In the genomic region with DNA sequence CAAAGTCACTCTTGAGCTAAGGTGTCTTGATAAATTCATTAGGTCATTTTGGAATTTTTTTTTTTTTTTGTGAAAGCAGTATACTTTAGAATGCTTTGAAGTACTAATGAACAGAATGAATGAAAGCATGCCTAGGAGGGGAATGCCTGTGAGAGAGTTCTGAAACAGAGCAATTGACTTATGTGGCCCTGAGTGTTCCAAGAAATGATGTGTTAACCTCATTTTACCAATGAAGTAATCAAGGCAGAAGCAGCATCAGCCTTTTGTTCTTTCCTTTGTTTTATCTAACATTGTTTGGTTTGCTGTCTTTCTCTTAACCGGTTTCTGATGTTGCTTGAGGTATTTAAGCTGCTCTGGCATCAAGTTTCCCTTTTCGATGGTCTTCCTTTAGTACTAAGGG, we compare ENCODE assay signal across 29 cellular contexts.
DNase-seq lines count a peak whose midpoint lies in the region; ATAC-seq and TF ChIP-seq lines count a peak whose summit lies in the region.
"Had no signal": no experiment of that assay in that cellular context is flagged by ENCODE, and none has a peak within 500 bp of the region (broad histone marks: within the 10 kb centered on the region; RNA-seq: fewer than 3 reads in every experiment).

No MANE protein-coding gene starts in this region.

- H3K27me3 ChIP-seq in sigmoid colon: no peaks in the 10 kb centered on the region
- no peaks in the 10 kb centered on the region for H3K27me3 ChIP-seq in Peyer's patch
- H3K27me3 ChIP-seq: ascending aorta, cardiac muscle cell, colonic mucosa, ovary, tibial nerve had no signal

- H3K4me1 ChIP-seq in sigmoid colon: no peaks in the 10 kb centered on the region
- no peaks in the 10 kb centered on the region for H3K4me1 ChIP-seq in Peyer's patch
- H3K4me1 ChIP-seq: ascending aorta, colonic mucosa, lower lobe of right lung, tibial nerve had no signal

- H3K9me3 ChIP-seq in sigmoid colon (no peaks in the 10 kb centered on the region), Peyer's patch (no peaks in the 10 kb centered on the region)
- H3K9me3 ChIP-seq: ascending aorta, colonic mucosa, lower lobe of right lung had no signal

- ATAC-seq in GM18867 (IDR thresholded peaks at IDR 0.05; ENCODE audit: unreplicated experiment) (peak; percentile 38), HG02642 (IDR thresholded peaks at IDR 0.05; ENCODE audit: poor library complexity, unreplicated experiment) (peak; percentile 49), HG03442 (IDR thresholded peaks at IDR 0.05; ENCODE audit: unreplicated experiment) (peak; percentile 35)
- ATAC-seq: CD8-positive, alpha-beta T cell; HCT116; lower lobe of right lung had no signal

- H3K27ac ChIP-seq in sigmoid colon: no peak overlapping the region
- H3K27ac ChIP-seq in Peyer's patch: no peak overlapping the region
- H3K27ac ChIP-seq: ascending aorta, cardiac muscle cell, colonic mucosa, lower lobe of right lung, ovary, RWPE1, tibial nerve had no signal

- TF ChIP-seq POLR2A in sigmoid colon (IDR thresholded peaks at IDR 0.05) (no peak), Peyer's patch (IDR thresholded peaks at IDR 0.05) (no peak)

- TF ChIP-seq CTCF in GM10266 (IDR thresholded peaks at IDR 0.05; ENCODE audit: control insufficient read depth, insufficient read depth, low read depth, missing control alignments) (no peak), sigmoid colon (IDR thresholded peaks at IDR 0.05) (no peak), Peyer's patch (IDR thresholded peaks at IDR 0.05) (no peak)

- DNase-seq in GM10266 (ENCODE audit: extremely low spot score) (peak; percentile 16), NCI-H1694 treated with DMSO at 0.1 percent for 48 hours (lab: John Stamatoyannopoulos, UW) (no peak), sigmoid colon (no peak), Peyer's patch (no peak)
- DNase-seq in activated CD4-positive, alpha-beta T cell treated with anti-CD3 and anti-CD28 coated beads, Interleukin-2, amount 50 U/mL, for 48 hours: no peak
- DNase-seq: activated naive CD8-positive, alpha-beta T cell treated with anti-CD3 and anti-CD28 coated beads, Interleukin-2, amount 10 ng/mL, durations not matched to agents 7 days and 5 days; activated T-cell treated with anti-CD3 and anti-CD28 coated beads for 4 hours; CD8-positive, alpha-beta T cell; colonic mucosa; effector memory CD4-positive, alpha-beta T cell; head of caudate nucleus; KBM-7; lower lobe of right lung; NCI-H1417 treated with DMSO at 0.1 percent for 48 hours; NCI-H2081 treated with DMSO at 0.1 percent for 48 hours; NCI-H345; NCI-H774; ovary; stimulated activated CD4-positive, alpha-beta T cell treated with anti-CD3 and anti-CD28 coated beads, Interleukin-1b, Interleukin-23, amount 100 ng/mL, for 48 hours; stimulated activated CD8-positive, alpha-beta memory T cell treated with anti-CD3 and anti-CD28 coated beads, Interleukin-4, amount 100 ng/mL, for 48 hours had no signal

- no peak for TF ChIP-seq EP300 in sigmoid colon (IDR thresholded peaks at IDR 0.05)

- no peaks in the 10 kb centered on the region for H3K36me3 ChIP-seq in sigmoid colon
- no peaks in the 10 kb centered on the region for H3K36me3 ChIP-seq in Peyer's patch
- H3K36me3 ChIP-seq: ascending aorta, cardiac muscle cell, colonic mucosa, lower lobe of right lung, ovary, tibial nerve had no signal

- intact Hi-C loops in sigmoid colon (cut with DNase I): no loop called here

- 69 to 70% methylated on average over 2 of the region's 2 CpGs for WGBS in sigmoid colon, 2 donors

- H3K4me3 ChIP-seq in sigmoid colon (no peak overlapping the region), Peyer's patch (no peak overlapping the region)
- H3K4me3 ChIP-seq: ascending aorta, cardiac muscle cell, colonic mucosa, lower lobe of right lung, ovary, smooth muscle cell, tibial nerve had no signal
